In genomic region chr6:144133225-144133821, GRCh38 we compare ENCODE assay signal across 21 cellular contexts.
"Had no signal": no experiment of that assay in that cellular context is flagged by ENCODE, and none has a peak within 500 bp of the region (broad histone marks: within the 10 kb centered on the region; RNA-seq: fewer than 3 reads in every experiment).

No MANE protein-coding gene starts in this region.

- H3K4me1 Mint-ChIP-seq: brain had no signal

- H3K4me3 Mint-ChIP-seq: activated naive CD8-positive, alpha-beta T cell; brain; central memory CD8-positive, alpha-beta T cell; T-helper 1 cell treated with Interleukin-12 subunit alpha and Interleukin-12 subunit beta and Interleukin-4 antibody, amounts not matched to agents 30 μg/mL and 1 μg/mL, for 36 hours had no signal

- H3K9me3 ChIP-seq: SJSA1 had no signal

- H3K27ac Mint-ChIP-seq: brain; T-helper 1 cell treated with Interleukin-12 subunit alpha and Interleukin-12 subunit beta and Interleukin-4 antibody, amounts not matched to agents 30 μg/mL and 1 μg/mL, for 36 hours had no signal

- ATAC-seq: activated CD4-positive, CD25-positive, alpha-beta regulatory T cell treated with anti-CD3 and anti-CD28 coated beads, Interleukin-2, amount 50 U/mL, for 24 hours; PC-3; SK-N-SH treated with all-trans-retinoic acid at 6 μM for 48 hours had no signal

- H3K27ac ChIP-seq: SJSA1 had no signal

- H3K27me3 Mint-ChIP-seq: central memory CD8-positive, alpha-beta T cell had no signal

- H3K36me3 Mint-ChIP-seq: activated naive CD8-positive, alpha-beta T cell; brain had no signal

- DNase-seq: activated CD4-positive, alpha-beta T cell treated with anti-CD3 and anti-CD28 coated beads for 48 hours; activated CD4-positive, alpha-beta T cell treated with anti-CD3 and anti-CD28 coated beads, Interleukin-2, amount 50 U/mL, for 48 hours; activated effector memory CD4-positive, alpha-beta T cell treated with Interleukin-2 at 50 U/mL for 16 hours; activated naive CD4-positive, alpha-beta T cell; activated T-cell treated with anti-CD3 and anti-CD28 coated beads for 4 hours; amygdala; Kasumi-1; KBM-7; NCI-H1092; NCI-H2029 treated with DMSO at 0.1 percent for 48 hours; NCI-H446; NCI-H524; PC-3; SHP77 had no signal

- H3K36me3 ChIP-seq: SJSA1 had no signal

- H3K4me3 ChIP-seq: SJSA1 had no signal

- H3K27me3 ChIP-seq: SJSA1 had no signal

- H3K9me3 Mint-ChIP-seq: brain; central memory CD8-positive, alpha-beta T cell; T-helper 1 cell treated with Interleukin-12 subunit alpha and Interleukin-12 subunit beta and Interleukin-4 antibody, amounts not matched to agents 30 μg/mL and 1 μg/mL, for 36 hours had no signal
